17 cellular contexts compared by ENCODE assay signal in genomic region chr2:175726213-175726612, GRCh38.
DNase-seq lines count a peak whose midpoint lies in the region; ATAC-seq and TF ChIP-seq lines count a peak whose summit lies in the region.
"Had no signal": no experiment of that assay in that cellular context is flagged by ENCODE, and none has a peak within 500 bp of the region (broad histone marks: within the 10 kb centered on the region; RNA-seq: fewer than 3 reads in every experiment).

No MANE protein-coding gene starts in this region.

- H3K27me3 Mint-ChIP-seq in effector memory CD8-positive, alpha-beta T cell = peaks cover 0 to 9% of the 10 kb centered on the region in 2 donors
- H3K27me3 Mint-ChIP-seq: activated CD8-positive, alpha-beta memory T cell treated with anti-CD3 and anti-CD28 coated beads, Interleukin-2, amount 10 ng/mL, durations not matched to agents 7 days and 5 days had no signal

- TF ChIP-seq CTCF in AG10803 (conservative IDR thresholded peaks at IDR 0.05; ENCODE audit: low read length) (no peak), fibroblast of villous mesenchyme (IDR thresholded peaks at IDR 0.05; ENCODE audit: insufficient read depth, low read depth, low read length) (no peak)

- peak; percentile 3 for DNase-seq in AG10803 (ENCODE audit: low read depth)
- peak; percentile 24 for DNase-seq in HS-27A (ENCODE audit: low read depth)
- peak; percentile 48 for DNase-seq in amniotic epithelial cell (ENCODE audit: low read depth)
- DNase-seq in fibroblast of villous mesenchyme (ENCODE audit: low read depth) = peak; percentile 8
- DNase-seq in effector memory CD8-positive, alpha-beta T cell = no peak
- DNase-seq in pons (ENCODE audit: low spot score) = no peak
- DNase-seq: activated CD8-positive, alpha-beta memory T cell treated with anti-CD3 and anti-CD28 coated beads, Interleukin-2, amount 10 ng/mL, durations not matched to agents 7 days and 5 days; dorsolateral prefrontal cortex; esophagus squamous epithelium; left ventricle myocardium superior; NCI-H1092 treated with DMSO at 0.1 percent for 48 hours; ovary; stimulated activated CD4-positive, alpha-beta T cell treated with anti-CD3 and anti-CD28 coated beads, Interleukin-4, amount 100 ng/mL, for 24 hours; stimulated activated CD8-positive, alpha-beta memory T cell treated with anti-CD3 and anti-CD28 coated beads, Interleukin-4, amount 100 ng/mL, for 48 hours had no signal

- H3K36me3 Mint-ChIP-seq in effector memory CD8-positive, alpha-beta T cell (ENCODE audit: insufficient read depth) = no peaks in the 10 kb centered on the region
- H3K36me3 Mint-ChIP-seq: activated CD8-positive, alpha-beta memory T cell treated with anti-CD3 and anti-CD28 coated beads, Interleukin-2, amount 10 ng/mL, durations not matched to agents 7 days and 5 days; brain had no signal

- no peaks in the 10 kb centered on the region for H3K9me3 Mint-ChIP-seq in effector memory CD8-positive, alpha-beta T cell

- H3K27ac Mint-ChIP-seq in effector memory CD8-positive, alpha-beta T cell = no peak overlapping the region
- H3K27ac Mint-ChIP-seq: activated CD8-positive, alpha-beta memory T cell treated with anti-CD3 and anti-CD28 coated beads, Interleukin-2, amount 10 ng/mL, durations not matched to agents 7 days and 5 days; brain had no signal

- no peaks in the 10 kb centered on the region for H3K4me1 Mint-ChIP-seq in effector memory CD8-positive, alpha-beta T cell (ENCODE audit: low read depth in 2 of 2)
- H3K4me1 Mint-ChIP-seq: activated CD8-positive, alpha-beta memory T cell treated with anti-CD3 and anti-CD28 coated beads, Interleukin-2, amount 10 ng/mL, durations not matched to agents 7 days and 5 days; brain had no signal

- ATAC-seq in effector memory CD8-positive, alpha-beta T cell (replicated peaks) = no peak
- no peak for ATAC-seq in HG02798 (IDR thresholded peaks at IDR 0.05; ENCODE audit: poor library complexity, unreplicated experiment)
- ATAC-seq in GM18861 (IDR thresholded peaks at IDR 0.05; ENCODE audit: unreplicated experiment) = no peak
- ATAC-seq: activated CD8-positive, alpha-beta memory T cell treated with anti-CD3 and anti-CD28 coated beads, Interleukin-2, amount 10 ng/mL, durations not matched to agents 7 days and 5 days; left ventricle myocardium superior had no signal

- H3K4me3 ChIP-seq in AG10803 (ENCODE audit: low read length) = no peak overlapping the region
- H3K4me3 ChIP-seq in fibroblast of villous mesenchyme (ENCODE audit: low read depth, low read length) = no peak overlapping the region
- H3K4me3 ChIP-seq: dorsolateral prefrontal cortex, esophagus squamous epithelium, ovary had no signal

- H3K4me3 Mint-ChIP-seq in effector memory CD8-positive, alpha-beta T cell = no peak overlapping the region
- H3K4me3 Mint-ChIP-seq: activated CD8-positive, alpha-beta memory T cell treated with anti-CD3 and anti-CD28 coated beads, Interleukin-2, amount 10 ng/mL, durations not matched to agents 7 days and 5 days; brain had no signal

Comparison
In these comparisons a context has a peak if more than half of its experiments do, and no peak if none do; other contexts are left out.
1. DNase-seq: peak in AG10803 (single experiment), HS-27A (single experiment), amniotic epithelial cell (single experiment) and fibroblast of villous mesenchyme (single experiment); none in effector memory CD8-positive, alpha-beta T cell (0 of 3) and pons (single experiment).